Comparison of ENCODE assay signal across 28 cellular contexts in the genomic region with DNA sequence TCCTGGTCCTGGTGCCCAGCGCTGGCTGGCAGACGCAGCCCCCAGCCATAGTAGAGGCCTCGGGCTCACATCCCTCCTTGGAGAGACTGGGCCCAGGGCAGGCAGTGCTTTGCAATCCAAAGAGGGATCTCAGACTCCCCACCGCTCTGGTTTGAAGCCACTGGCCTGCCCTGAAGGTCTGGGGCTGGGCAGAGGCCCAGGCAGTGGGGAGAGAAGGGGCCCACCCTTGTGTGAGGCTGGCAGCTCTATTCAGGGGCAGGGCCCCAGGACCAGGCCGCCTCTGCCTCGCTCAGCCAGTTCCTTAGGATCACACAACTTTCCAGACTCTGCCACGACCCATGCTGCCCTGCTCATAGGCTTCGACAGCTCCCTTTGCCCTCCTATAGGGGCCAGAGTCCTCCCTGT. TPM values are rescaled to one million over a fixed set of nuclear protein-coding genes. Genes with fewer than 3 reads are reported as not detected.
DNase-seq lines count a peak whose midpoint lies in the region; ATAC-seq, FAIRE-seq and TF ChIP-seq lines count a peak whose summit lies in the region.
"Had no signal": no experiment of that assay in that cellular context is flagged by ENCODE, and none has a peak within 500 bp of the region (broad histone marks: within the 10 kb centered on the region; RNA-seq: fewer than 3 reads in every experiment).

No MANE protein-coding gene starts in this region.

- H3K27me3 ChIP-seq in HepG2 (ENCODE audit: control insufficient read depth in 1 of 2, insufficient read depth in 2 of 2, low read length in 2 of 2), result peaks cover 4 to 27% of the 10 kb centered on the region in 2 experiments; a peak in 3 of 5 replicates
- H3K27me3 ChIP-seq in SJCRH30, result no peaks in the 10 kb centered on the region
- H3K27me3 ChIP-seq: BE2C, brain microvascular endothelial cell had no signal

- H3K79me2 ChIP-seq in HepG2 (ENCODE audit: insufficient read depth, low read length), result no peaks in the 10 kb centered on the region

- CTCF ChIA-PET in HepG2 (lab: Yijun Ruan, JAX; ENCODE audit: low intra/inter-chr PET ratio, low total read pairs), result no interaction called here

- H3K36me3 ChIP-seq in HepG2 (replicated peaks in 1 of 2; ENCODE audit: control insufficient read depth in 1 of 2, insufficient read depth in 2 of 2, low read length in 2 of 2) (no peaks in the 10 kb centered on the region), SJCRH30 (peaks cover 10% of the 10 kb centered on the region)
- H3K36me3 ChIP-seq: BE2C had no signal

- TF ChIP-seq POLR2A in HepG2 (IDR thresholded peaks at IDR 0.05; ENCODE audit: insufficient read depth in 1 of 2, low read depth in 2 of 2, low read length in 2 of 2), result no peak

- no peak overlapping the region for H3K4me3 Mint-ChIP-seq in activated T-cell treated with anti-CD3 and anti-CD28 coated beads, Interleukin-2, amount 50 U/mL, for 72 hours
- H3K4me3 Mint-ChIP-seq in activated T-cell treated with anti-CD3 and anti-CD28 coated beads, Interleukin-2, amount 50 U/mL, for 4 hours, result no peak overlapping the region
- H3K4me3 Mint-ChIP-seq: activated CD4-positive, alpha-beta T cell treated with anti-CD3 and anti-CD28 coated beads, Interleukin-2, amount 10 ng/mL, durations not matched to agents 24 days and 14 days; activated naive CD8-positive, alpha-beta T cell treated with anti-CD3 and anti-CD28 coated beads, Interleukin-2, amount 50 U/mL, for 24 hours; natural killer cell treated with Interleukin-12 subunit alpha and Interleukin-12 subunit beta and Interleukin-15 and Interleukin-18, amount 100 ng/mL, for 72 hours; stimulated activated naive B cell treated with anti-CD40 and anti-IgM and Interleukin-4, amounts not matched to agents 10 μg/mL and 1 μg/mL and 100 μg/mL, for 72 hours; T-cell had no signal

- no peak overlapping the region for H3K4me3 ChIP-seq in HepG2 (replicated peaks in 1 of 3; ENCODE audit: insufficient read depth in 1 of 3, low read depth in 2 of 3, low read length in 3 of 3)
- no peak overlapping the region for H3K4me3 ChIP-seq in SJCRH30
- H3K4me3 ChIP-seq: skin epidermis had no signal

- H3K27ac ChIP-seq in HepG2 (ENCODE audit: extremely low read length, insufficient read depth, low read length) (no peak overlapping the region), substantia nigra (ENCODE audit: low read depth, low read length, poor library complexity, severe bottlenecking) (peak overlapping the region; percentile 82), SJCRH30 (no peak overlapping the region)
- H3K27ac ChIP-seq: brain microvascular endothelial cell, epithelial cell of prostate had no signal

- no peak overlapping the region for H2AFZ ChIP-seq in HepG2 (ENCODE audit: low read length)

- H3K9me3 Mint-ChIP-seq in activated T-cell treated with anti-CD3 and anti-CD28 coated beads, Interleukin-2, amount 50 U/mL, for 72 hours, result no peaks in the 10 kb centered on the region
- H3K9me3 Mint-ChIP-seq in activated T-cell treated with anti-CD3 and anti-CD28 coated beads, Interleukin-2, amount 50 U/mL, for 4 hours, result no peaks in the 10 kb centered on the region
- H3K9me3 Mint-ChIP-seq: activated CD4-positive, alpha-beta T cell treated with anti-CD3 and anti-CD28 coated beads, Interleukin-2, amount 10 ng/mL, durations not matched to agents 24 days and 14 days; activated naive CD8-positive, alpha-beta T cell treated with anti-CD3 and anti-CD28 coated beads, Interleukin-2, amount 50 U/mL, for 24 hours; natural killer cell treated with Interleukin-12 subunit alpha and Interleukin-12 subunit beta and Interleukin-15 and Interleukin-18, amount 100 ng/mL, for 72 hours; T-cell had no signal

- H4K20me1 ChIP-seq in HepG2 (ENCODE audit: insufficient read depth, low read length), result peaks cover 2% of the 10 kb centered on the region; the same call in 1 of the 2 replicates

- ATAC-seq in activated T-cell treated with anti-CD3 and anti-CD28 coated beads, Interleukin-2, amount 50 U/mL, for 72 hours (replicated peaks in 1 of 2), result peak; percentile 6 to 14
- ATAC-seq in activated T-cell treated with anti-CD3 and anti-CD28 coated beads, Interleukin-2, amount 50 U/mL, for 4 hours, result no peak
- peak; percentile 19; the same call in 1 of the 3 replicates for ATAC-seq in HepG2
- ATAC-seq: activated naive CD8-positive, alpha-beta T cell treated with anti-CD3 and anti-CD28 coated beads, Interleukin-2, amount 50 U/mL, for 24 hours; T-cell had no signal

- no peaks in the 10 kb centered on the region for H3K27me3 Mint-ChIP-seq in activated T-cell treated with anti-CD3 and anti-CD28 coated beads, Interleukin-2, amount 50 U/mL, for 72 hours (ENCODE audit: low read depth)
- no peaks in the 10 kb centered on the region for H3K27me3 Mint-ChIP-seq in activated T-cell treated with anti-CD3 and anti-CD28 coated beads, Interleukin-2, amount 50 U/mL, for 4 hours (ENCODE audit: low read depth)
- H3K27me3 Mint-ChIP-seq: activated CD4-positive, alpha-beta T cell treated with anti-CD3 and anti-CD28 coated beads, Interleukin-2, amount 10 ng/mL, durations not matched to agents 24 days and 14 days; activated naive CD8-positive, alpha-beta T cell treated with anti-CD3 and anti-CD28 coated beads, Interleukin-2, amount 50 U/mL, for 24 hours; natural killer cell treated with Interleukin-12 subunit alpha and Interleukin-12 subunit beta and Interleukin-15 and Interleukin-18, amount 100 ng/mL, for 72 hours; T-cell had no signal

- in situ Hi-C loops in HepG2 (cut with HindIII; ENCODE audit: extremely low pct_ligation_motif_present, low pct_unique_long_range_greater_than_20kb), result loop anchor here (5.0 kb wide), 1 partner anchor 134 kb away; no protein-coding TSS in a partner anchor

- intact Hi-C loops in HepG2 (cut with micrococcal nuclease; ENCODE audit: unreplicated experiment), result no loop called here

- H3K4me1 ChIP-seq in HepG2 (ENCODE audit: insufficient read depth, low read length) (no peaks in the 10 kb centered on the region), SJCRH30 (no peaks in the 10 kb centered on the region)
- H3K4me1 ChIP-seq: BE2C, Caco-2 had no signal

- no peak for TF ChIP-seq CTCF in HepG2 (CRISPR knock-in tag; IDR thresholded peaks at IDR 0.05)

- no CpG with 5 or more reads among the region's 8 CpGs for WGBS in HepG2 (ENCODE audit: low lambda C conversion rate)

- H3K27ac Mint-ChIP-seq in activated T-cell treated with anti-CD3 and anti-CD28 coated beads, Interleukin-2, amount 50 U/mL, for 72 hours, result no peak overlapping the region
- H3K27ac Mint-ChIP-seq: activated CD4-positive, alpha-beta T cell treated with anti-CD3 and anti-CD28 coated beads, Interleukin-2, amount 10 ng/mL, durations not matched to agents 24 days and 14 days; activated naive CD8-positive, alpha-beta T cell treated with anti-CD3 and anti-CD28 coated beads, Interleukin-2, amount 50 U/mL, for 24 hours; natural killer cell treated with Interleukin-12 subunit alpha and Interleukin-12 subunit beta and Interleukin-15 and Interleukin-18, amount 100 ng/mL, for 72 hours; stimulated activated naive B cell treated with anti-CD40 and anti-IgM and Interleukin-4, amounts not matched to agents 10 μg/mL and 1 μg/mL and 100 μg/mL, for 72 hours; T-cell had no signal

- no peak for TF ChIP-seq EP300 in HepG2 (IDR thresholded peaks at IDR 0.05; ENCODE audit: low read depth in 2 of 2, low read length in 2 of 2)
- no peak for TF ChIP-seq EP300 in HepG2 (CRISPR knock-in tag; IDR thresholded peaks at IDR 0.05; ENCODE audit: borderline replicate concordance)

- no peak for TF ChIP-seq RAD21 in HepG2 (CRISPR knock-in tag; IDR thresholded peaks at IDR 0.05)

- no peak overlapping the region for H3K9ac ChIP-seq in HepG2 (ENCODE audit: insufficient read depth, low read depth, low read length)

- BruUV-seq in HepG2 (replicated peaks; lab: Mats Ljungman, UMichigan), result no TSS peak

- POLR2A ChIA-PET in HepG2 (lab: Yijun Ruan, JAX), result no interaction called here

- no peak for DNase-seq in activated T-cell treated with anti-CD3 and anti-CD28 coated beads, Interleukin-2, amount 50 U/mL, for 72 hours
- DNase-seq in activated T-cell treated with anti-CD3 and anti-CD28 coated beads, Interleukin-2, amount 50 U/mL, for 4 hours, result no peak
- DNase-seq in anterior cingulate cortex (lab: John Stamatoyannopoulos, UW), result peak in 36 of 58 donors; percentile 12 to 85 (median 44)
- no peak for DNase-seq in HepG2 (ENCODE audit: low spot score)
- peak in 13 of 49 donors; percentile 12 to 54 (median 36) for DNase-seq in substantia nigra (lab: John Stamatoyannopoulos, UW)
- no peak for DNase-seq in SJCRH30
- no peak for DNase-seq in RPMI8226
- DNase-seq in pons (ENCODE audit: low spot score), result no peak
- DNase-seq: 8988T; activated CD4-positive, alpha-beta T cell treated with anti-CD3 and anti-CD28 coated beads, Interleukin-2, amount 10 ng/mL, durations not matched to agents 24 days and 14 days; activated naive CD8-positive, alpha-beta T cell treated with anti-CD3 and anti-CD28 coated beads, Interleukin-2, amount 50 U/mL, for 24 hours; BE2C; brain microvascular endothelial cell; Caco-2; hippocampal formation; mesenchymal stem cell; NCI-H1417 treated with DMSO at 0.1 percent for 48 hours; NCI-H2171; NCI-H526; SHP77 treated with DMSO at 0.1 percent for 48 hours; stimulated activated CD4-positive, alpha-beta T cell treated with anti-CD3 and anti-CD28 coated beads, Interleukin-2, amount 100 ng/mL, for 24 hours; stimulated activated naive B cell treated with anti-CD40 and anti-IgM and Interleukin-4, amounts not matched to agents 10 μg/mL and 1 μg/mL and 100 μg/mL, for 72 hours; T-cell; trophoblast cell had no signal

- H3K4me2 ChIP-seq in HepG2 (ENCODE audit: low read depth, low read length), result no peak overlapping the region

- H3K36me3 Mint-ChIP-seq in activated T-cell treated with anti-CD3 and anti-CD28 coated beads, Interleukin-2, amount 50 U/mL, for 72 hours (ENCODE audit: insufficient read depth in 2 of 2), result peaks cover 0 to 3% of the 10 kb centered on the region in 2 donors
- H3K36me3 Mint-ChIP-seq in activated T-cell treated with anti-CD3 and anti-CD28 coated beads, Interleukin-2, amount 50 U/mL, for 4 hours (ENCODE audit: insufficient read depth), result peaks cover 2% of the 10 kb centered on the region
- H3K36me3 Mint-ChIP-seq: natural killer cell treated with Interleukin-12 subunit alpha and Interleukin-12 subunit beta and Interleukin-15 and Interleukin-18, amount 100 ng/mL, for 72 hours had no signal

- no peak for FAIRE-seq in HepG2 (lab: Jason Lieb, UNC)
- FAIRE-seq: GM18507 had no signal

- H3K9me3 ChIP-seq in HepG2 (ENCODE audit: low read length) (no peaks in the 10 kb centered on the region), SJCRH30 (replicated peaks) (no peaks in the 10 kb centered on the region)
- H3K9me3 ChIP-seq: BE2C, Caco-2 had no signal

- no peaks in the 10 kb centered on the region for H3K4me1 Mint-ChIP-seq in activated T-cell treated with anti-CD3 and anti-CD28 coated beads, Interleukin-2, amount 50 U/mL, for 72 hours (ENCODE audit: low read depth)
- H3K4me1 Mint-ChIP-seq in activated T-cell treated with anti-CD3 and anti-CD28 coated beads, Interleukin-2, amount 50 U/mL, for 4 hours (ENCODE audit: low read depth), result no peaks in the 10 kb centered on the region
- H3K4me1 Mint-ChIP-seq: activated CD4-positive, alpha-beta T cell treated with anti-CD3 and anti-CD28 coated beads, Interleukin-2, amount 10 ng/mL, durations not matched to agents 24 days and 14 days; activated naive CD8-positive, alpha-beta T cell treated with anti-CD3 and anti-CD28 coated beads, Interleukin-2, amount 50 U/mL, for 24 hours; T-cell had no signal

RNA-seq across cellular contexts. Expression of gene SEC16A, which starts 10.7 kb away (rescaled TPM):
- 10 to 100 TPM; 69.5 to 74.5 TPM for total RNA-seq in activated T-cell treated with anti-CD3 and anti-CD28 coated beads, Interleukin-2, amount 50 U/mL, for 72 hours
- 10 to 100 TPM; 76.6 to 84.0 (median 78.9) TPM for total RNA-seq in activated T-cell treated with anti-CD3 and anti-CD28 coated beads, Interleukin-2, amount 50 U/mL, for 4 hours
- total RNA-seq in HepG2 (2016; rRNA removed; fragmentation: Illumina TruSeq; extraction: Trizol), result 15.9 and 27.7 TPM in 2 replicates
- total RNA-seq in HepG2 (2016; cell fraction: cytosol; rRNA removed; fragmentation: Illumina TruSeq; extraction: Trizol; ENCODE audit: low read depth), result 3.9 TPM in 2 replicates
- 15.7 and 21.0 TPM in 2 replicates for total RNA-seq in HepG2 (2016; cell fraction: insoluble cytoplasmic fraction; rRNA removed; fragmentation: Illumina TruSeq; extraction: Trizol)
- 12.2 and 12.3 TPM in 2 replicates for total RNA-seq in HepG2 (2016; cell fraction: membrane; rRNA removed; fragmentation: Illumina TruSeq; extraction: Trizol)
- total RNA-seq in HepG2 (2016; cell fraction: nucleus; rRNA removed; fragmentation: Illumina TruSeq; extraction: Trizol), result 25.4 and 28.9 TPM in 2 replicates
- polyA plus RNA-seq in HepG2 (2011; rRNA removed), result 17.9 and 18.9 TPM in 2 replicates
- 12.7 and 13.2 TPM in 2 replicates for polyA plus RNA-seq in HepG2 (2011; cell fraction: cytosol; rRNA removed)
- 71.0 and 81.7 TPM in 2 replicates for polyA plus RNA-seq in HepG2 (2011; cell fraction: nucleus; rRNA removed)
- polyA plus RNA-seq in HepG2 (2012), result 26.1 and 28.5 TPM in 2 replicates
- 2.6 and 3.4 TPM in 2 replicates for polyA plus RNA-seq in HepG2 (2016; cell fraction: cytosol; fragmentation: Illumina TruSeq; extraction: Trizol; ENCODE audit: low read depth)
- 29.5 and 38.6 TPM in 2 replicates for polyA plus RNA-seq in HepG2 (2016; cell fraction: insoluble cytoplasmic fraction; fragmentation: Illumina TruSeq; extraction: Trizol; ENCODE audit: low read depth)
- 7.1 and 8.4 TPM in 2 replicates for polyA plus RNA-seq in HepG2 (2016; cell fraction: membrane; fragmentation: Illumina TruSeq; extraction: Trizol; ENCODE audit: low read depth)
- polyA plus RNA-seq in HepG2 (2016; cell fraction: nucleus; fragmentation: Illumina TruSeq; extraction: Trizol; ENCODE audit: insufficient read depth, low read depth), result 72.9 and 74.4 TPM in 2 replicates
- 29.0 and 33.5 TPM in 2 replicates for polyA minus RNA-seq in HepG2 (2011; rRNA and poly(A)+ RNA removed; ENCODE audit: low replicate concordance)
- polyA minus RNA-seq in HepG2 (2011; cell fraction: cytosol; rRNA and poly(A)+ RNA removed), result 27.1 and 28.7 TPM in 2 replicates
- 24.8 and 24.9 TPM in 2 replicates for polyA minus RNA-seq in HepG2 (2011; cell fraction: nucleus; rRNA and poly(A)+ RNA removed)
- 44.5 and 47.7 TPM in 2 replicates for total RNA-seq in SJCRH30 (2014; rRNA removed; shearing (Covaris generic))

RNA-seq across cellular contexts. Expression of gene NOTCH1, which starts 52.3 kb away (rescaled TPM):
- total RNA-seq in activated T-cell treated with anti-CD3 and anti-CD28 coated beads, Interleukin-2, amount 50 U/mL, for 72 hours, result 10 to 100 TPM; 71.6 to 84.2 TPM
- 100 to 1,000 TPM; 124 to 128 (median 125) TPM for total RNA-seq in activated T-cell treated with anti-CD3 and anti-CD28 coated beads, Interleukin-2, amount 50 U/mL, for 4 hours
- 0.22 and 0.35 TPM in 2 replicates for total RNA-seq in HepG2 (2016; rRNA removed; fragmentation: Illumina TruSeq; extraction: Trizol)
- total RNA-seq in HepG2 (2016; cell fraction: cytosol; rRNA removed; fragmentation: Illumina TruSeq; extraction: Trizol; ENCODE audit: low read depth), result 0.18 and 0.20 TPM in 2 replicates
- 0.13 and 0.43 TPM in 2 replicates for total RNA-seq in HepG2 (2016; cell fraction: insoluble cytoplasmic fraction; rRNA removed; fragmentation: Illumina TruSeq; extraction: Trizol)
- total RNA-seq in HepG2 (2016; cell fraction: membrane; rRNA removed; fragmentation: Illumina TruSeq; extraction: Trizol), result 0.17 and 0.28 TPM in 2 replicates
- 0.69 and 1.3 TPM in 2 replicates for total RNA-seq in HepG2 (2016; cell fraction: nucleus; rRNA removed; fragmentation: Illumina TruSeq; extraction: Trizol)
- polyA plus RNA-seq in HepG2 (2011; rRNA removed), result 0.09 and 0.12 TPM in 2 replicates
- 0.04 and 0.11 TPM in 2 replicates for polyA plus RNA-seq in HepG2 (2011; cell fraction: cytosol; rRNA removed)
- polyA plus RNA-seq in HepG2 (2011; cell fraction: nucleus; rRNA removed), result 0.90 and 1.1 TPM in 2 replicates
- polyA plus RNA-seq in HepG2 (2012), result 0.09 and 0.31 TPM in 2 replicates
- 0.02 TPM in 2 replicates for polyA plus RNA-seq in HepG2 (2016; cell fraction: cytosol; fragmentation: Illumina TruSeq; extraction: Trizol; ENCODE audit: low read depth)
- polyA plus RNA-seq in HepG2 (2016; cell fraction: insoluble cytoplasmic fraction; fragmentation: Illumina TruSeq; extraction: Trizol; ENCODE audit: low read depth), result 0.15 and 0.22 TPM in 2 replicates
- 0.05 and 0.13 TPM in 2 replicates for polyA plus RNA-seq in HepG2 (2016; cell fraction: membrane; fragmentation: Illumina TruSeq; extraction: Trizol; ENCODE audit: low read depth)
- 1.3 and 1.9 TPM in 2 replicates for polyA plus RNA-seq in HepG2 (2016; cell fraction: nucleus; fragmentation: Illumina TruSeq; extraction: Trizol; ENCODE audit: insufficient read depth, low read depth)
- polyA minus RNA-seq in HepG2 (2011; rRNA and poly(A)+ RNA removed; ENCODE audit: low replicate concordance), result 0.54 and 4.7 TPM in 2 replicates
- polyA minus RNA-seq in HepG2 (2011; cell fraction: cytosol; rRNA and poly(A)+ RNA removed), result 0.44 and 0.99 TPM in 2 replicates
- polyA minus RNA-seq in HepG2 (2011; cell fraction: nucleus; rRNA and poly(A)+ RNA removed), result 0.64 and 0.75 TPM in 2 replicates
- total RNA-seq in SJCRH30 (2014; rRNA removed; shearing (Covaris generic)), result 25.8 and 28.5 TPM in 2 replicates

RNA-seq across cellular contexts. Expression of gene INPP5E, which starts 53.9 kb away (rescaled TPM):
- total RNA-seq in activated T-cell treated with anti-CD3 and anti-CD28 coated beads, Interleukin-2, amount 50 U/mL, for 72 hours, result 10 to 100 TPM; 17.2 to 20.1 TPM
- total RNA-seq in activated T-cell treated with anti-CD3 and anti-CD28 coated beads, Interleukin-2, amount 50 U/mL, for 4 hours, result 10 to 100 TPM; 20.7 to 25.2 (median 22.5) TPM
- 3.0 and 5.5 TPM in 2 replicates for total RNA-seq in HepG2 (2016; rRNA removed; fragmentation: Illumina TruSeq; extraction: Trizol)
- 0.91 and 1.3 TPM in 2 replicates for total RNA-seq in HepG2 (2016; cell fraction: cytosol; rRNA removed; fragmentation: Illumina TruSeq; extraction: Trizol; ENCODE audit: low read depth)
- 2.7 and 5.4 TPM in 2 replicates for total RNA-seq in HepG2 (2016; cell fraction: insoluble cytoplasmic fraction; rRNA removed; fragmentation: Illumina TruSeq; extraction: Trizol)
- total RNA-seq in HepG2 (2016; cell fraction: membrane; rRNA removed; fragmentation: Illumina TruSeq; extraction: Trizol), result 3.3 and 3.4 TPM in 2 replicates
- total RNA-seq in HepG2 (2016; cell fraction: nucleus; rRNA removed; fragmentation: Illumina TruSeq; extraction: Trizol), result 5.6 and 6.0 TPM in 2 replicates
- polyA plus RNA-seq in HepG2 (2011; rRNA removed), result 5.5 and 7.5 TPM in 2 replicates
- 3.2 and 4.1 TPM in 2 replicates for polyA plus RNA-seq in HepG2 (2011; cell fraction: cytosol; rRNA removed)
- polyA plus RNA-seq in HepG2 (2011; cell fraction: nucleus; rRNA removed), result 45.5 and 51.1 TPM in 2 replicates
- 3.7 and 5.4 TPM in 2 replicates for polyA plus RNA-seq in HepG2 (2012)
- polyA plus RNA-seq in HepG2 (2016; cell fraction: cytosol; fragmentation: Illumina TruSeq; extraction: Trizol; ENCODE audit: low read depth), result 0.89 and 1.0 TPM in 2 replicates
- 4.0 and 5.3 TPM in 2 replicates for polyA plus RNA-seq in HepG2 (2016; cell fraction: insoluble cytoplasmic fraction; fragmentation: Illumina TruSeq; extraction: Trizol; ENCODE audit: low read depth)
- 2.6 and 3.1 TPM in 2 replicates for polyA plus RNA-seq in HepG2 (2016; cell fraction: membrane; fragmentation: Illumina TruSeq; extraction: Trizol; ENCODE audit: low read depth)
- 22.1 and 22.8 TPM in 2 replicates for polyA plus RNA-seq in HepG2 (2016; cell fraction: nucleus; fragmentation: Illumina TruSeq; extraction: Trizol; ENCODE audit: insufficient read depth, low read depth)
- 5.4 and 5.9 TPM in 2 replicates for polyA minus RNA-seq in HepG2 (2011; rRNA and poly(A)+ RNA removed; ENCODE audit: low replicate concordance)
- polyA minus RNA-seq in HepG2 (2011; cell fraction: cytosol; rRNA and poly(A)+ RNA removed), result 2.7 and 3.1 TPM in 2 replicates
- polyA minus RNA-seq in HepG2 (2011; cell fraction: nucleus; rRNA and poly(A)+ RNA removed), result 5.8 and 7.5 TPM in 2 replicates
- 14.3 and 18.3 TPM in 2 replicates for total RNA-seq in SJCRH30 (2014; rRNA removed; shearing (Covaris generic))

Comparison
In these comparisons a context has a peak if more than half of its experiments do, and no peak if none do; other contexts are left out.
1. ATAC-seq: peak in activated T-cell treated with anti-CD3 and anti-CD28 coated beads, Interleukin-2, amount 50 U/mL, for 72 hours (2 of 2) and HepG2 (single experiment); none in activated T-cell treated with anti-CD3 and anti-CD28 coated beads, Interleukin-2, amount 50 U/mL, for 4 hours (0 of 2).
2. DNase-seq: peak in anterior cingulate cortex (36 of 58); none in activated T-cell treated with anti-CD3 and anti-CD28 coated beads, Interleukin-2, amount 50 U/mL, for 72 hours (0 of 2), activated T-cell treated with anti-CD3 and anti-CD28 coated beads, Interleukin-2, amount 50 U/mL, for 4 hours (single experiment), HepG2 (single experiment), SJCRH30 (0 of 2), RPMI8226 (single experiment) and pons (single experiment).
3. RNA of gene NOTCH1, which starts 52.3 kb away (total RNA-seq): 124 to 128 TPM in activated T-cell treated with anti-CD3 and anti-CD28 coated beads, Interleukin-2, amount 50 U/mL, for 4 hours, 71.6 to 84.2 TPM in activated T-cell treated with anti-CD3 and anti-CD28 coated beads, Interleukin-2, amount 50 U/mL, for 72 hours and 25.8 to 28.5 TPM in SJCRH30; 0.13 to 1.3 TPM in HepG2; every median in the first group is over 10 times any median in the second.